In the genomic region with DNA sequence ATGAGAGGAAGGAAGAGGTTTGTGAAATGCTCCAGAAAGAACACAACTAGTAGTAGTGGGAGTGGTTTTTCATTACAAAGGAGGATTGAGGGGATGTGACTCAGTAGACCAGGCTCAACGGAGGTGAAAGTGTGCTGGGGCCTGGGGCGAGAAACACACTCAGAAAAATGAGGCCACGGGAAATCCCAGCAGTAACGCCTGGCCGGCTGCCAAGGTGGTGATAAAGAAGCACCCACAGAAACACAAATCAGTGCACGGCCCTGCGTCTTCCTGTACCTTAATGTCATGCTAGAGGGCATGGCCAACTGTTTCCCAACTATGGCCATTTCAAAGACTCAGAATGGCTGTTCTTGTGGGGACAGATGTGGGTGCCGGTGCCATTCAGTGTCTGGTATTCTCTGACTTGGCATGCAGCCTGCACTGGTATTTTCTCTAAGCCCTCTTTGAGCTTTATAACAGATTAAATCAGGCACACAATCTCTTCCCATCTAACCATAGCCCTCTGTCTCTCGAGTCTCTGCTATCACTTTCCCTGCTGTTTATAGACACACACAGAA, we compare ENCODE assay signal across 8 cellular contexts. TPM values are rescaled to one million over a fixed set of nuclear protein-coding genes. Genes with fewer than 3 reads are reported as not detected.
DNase-seq lines count a peak whose midpoint lies in the region; ATAC-seq and TF ChIP-seq lines count a peak whose summit lies in the region.
"Had no signal": no experiment of that assay in that cellular context is flagged by ENCODE, and none has a peak within 500 bp of the region (broad histone marks: within the 10 kb centered on the region; RNA-seq: fewer than 3 reads in every experiment).

No MANE protein-coding gene starts in this region.

- ATAC-seq in GM21825 (IDR thresholded peaks at IDR 0.05; ENCODE audit: unreplicated experiment), result peak; percentile 48

- H3K27ac ChIP-seq in adrenal gland, result no peak overlapping the region
- H3K27ac ChIP-seq in smooth muscle cell (ENCODE audit: low read depth), result no peak overlapping the region
- H3K27ac ChIP-seq: neutrophil had no signal

- BruUV-seq in Calu3 (replicated peaks; lab: Mats Ljungman, UMichigan), result no TSS peak

- H3K4me3 ChIP-seq in adrenal gland (no peak overlapping the region), smooth muscle cell (no peak overlapping the region)

- H2AFZ ChIP-seq in smooth muscle cell (ENCODE audit: low read depth), result no peak overlapping the region

- intact Hi-C loops in adrenal gland (cut with DNase I) (loop anchor here in 1 of 2 donors (5.0 kb wide), 1 partner anchor 643 kb away; no protein-coding TSS in a partner anchor), Calu3 (cut with micrococcal nuclease; ENCODE audit: unreplicated experiment) (loop anchor here (5.0 to 10.0 kb wide), 2 partner anchors 441 to 608 kb away; no protein-coding TSS in a partner anchor)

- H3K27me3 ChIP-seq in adrenal gland, result no peaks in the 10 kb centered on the region
- H3K27me3 ChIP-seq in smooth muscle cell (ENCODE audit: low read depth), result no peaks in the 10 kb centered on the region
- H3K27me3 ChIP-seq: neutrophil had no signal

- H4K20me1 ChIP-seq in smooth muscle cell (ENCODE audit: low read depth), result no peaks in the 10 kb centered on the region

- H3K4me3 Mint-ChIP-seq in Calu3 (ENCODE audit: low read depth, unreplicated experiment), result no peak overlapping the region

- no peaks in the 10 kb centered on the region for H3K27me3 Mint-ChIP-seq in Calu3 (ENCODE audit: unreplicated experiment)

- peak overlapping the region; percentile 62 for H3K4me2 ChIP-seq in smooth muscle cell

- no peaks in the 10 kb centered on the region for H3F3A ChIP-seq in smooth muscle cell (ENCODE audit: low read depth)

- H3K9ac ChIP-seq in smooth muscle cell (ENCODE audit: low read depth), result no peak overlapping the region

- TF ChIP-seq POLR2A in adrenal gland (IDR thresholded peaks at IDR 0.05), result no peak

- CTCF ChIA-PET in Calu3 (lab: Charles Lee), result no interaction called here

- H3K9me3 ChIP-seq in adrenal gland (replicated peaks in 1 of 3) (no peaks in the 10 kb centered on the region), smooth muscle cell (replicated peaks; ENCODE audit: low read depth) (no peaks in the 10 kb centered on the region)
- H3K9me3 ChIP-seq: neutrophil had no signal

- no peaks in the 10 kb centered on the region for H3K4me1 Mint-ChIP-seq in Calu3 (ENCODE audit: low read depth, unreplicated experiment)

- H3K4me1 ChIP-seq in adrenal gland (replicated peaks in 1 of 2) (no peaks in the 10 kb centered on the region), smooth muscle cell (ENCODE audit: low read depth) (no peaks in the 10 kb centered on the region)

- H3K36me3 ChIP-seq in adrenal gland (replicated peaks in 1 of 2) (peaks cover 0 to 7% of the 10 kb centered on the region in 2 donors), smooth muscle cell (ENCODE audit: low read depth) (no peaks in the 10 kb centered on the region)
- H3K36me3 ChIP-seq: neutrophil had no signal

- H3K9me3 Mint-ChIP-seq in Calu3 (ENCODE audit: low read depth, unreplicated experiment), result no peaks in the 10 kb centered on the region

- WGBS in adrenal gland, 4 donors, result 63 to 82% (median 73%) methylated on average over 9 of the region's 9 CpGs
- 39% methylated on average over 9 of the region's 9 CpGs for WGBS in smooth muscle cell (ENCODE audit: low lambda C conversion rate)

- DNase-seq in T follicular helper cell (ENCODE audit: low read depth), result peak; percentile 40
- DNase-seq in adrenal gland, result peak in 4 of 7 donors; percentile 25 to 68 (median 30)
- DNase-seq in smooth muscle cell (lab: John Stamatoyannopoulos, UW; ENCODE audit: unreplicated experiment), result no peak
- no peak for DNase-seq in Calu3
- no peak for DNase-seq in mucosa of gallbladder (ENCODE audit: low spot score)
- DNase-seq in GF-D8 (lab: John Stamatoyannopoulos, UW), result no peak

- H3K79me2 ChIP-seq in smooth muscle cell (ENCODE audit: low read depth), result no peaks in the 10 kb centered on the region

- peaks cover 18% of the 10 kb centered on the region for H3K36me3 Mint-ChIP-seq in Calu3 (ENCODE audit: insufficient read depth, unreplicated experiment)

- no peak for TF ChIP-seq CTCF in adrenal gland (IDR thresholded peaks at IDR 0.05)
- TF ChIP-seq CTCF in smooth muscle cell (IDR thresholded peaks at IDR 0.05; ENCODE audit: borderline replicate concordance, insufficient read depth, poor library complexity, severe bottlenecking), result no peak
- no peak for TF ChIP-seq CTCF in Calu3 (IDR thresholded peaks at IDR 0.05; ENCODE audit: unreplicated experiment)

- H3K27ac Mint-ChIP-seq in Calu3 (ENCODE audit: unreplicated experiment), result no peak overlapping the region

RNA-seq across cellular contexts. Expression of gene URB2, which starts 38.2 kb away (rescaled TPM):
- total RNA-seq in adrenal gland (10 to 100 TPM in 1 of 8 donors, 1 to 10 TPM in 7; 4.4 to 10.8 (median 8.1) TPM), smooth muscle cell (3.0 and 4.2 TPM in 2 replicates), Calu3 (2022) (25.2 and 25.7 TPM in 2 replicates), mucosa of gallbladder (4.8 TPM)
- polyA plus RNA-seq in adrenal gland (1 to 10 TPM; 2.3 to 4.6 (median 2.6) TPM), smooth muscle cell (1.9 and 2.8 TPM in 2 replicates)

RNA-seq across cellular contexts. Expression of gene TAF5L, which starts 38.3 kb away (rescaled TPM):
- 10 to 100 TPM in 4 of 8 donors, 1 to 10 TPM in 4; 7.8 to 16.0 (median 9.9) TPM for total RNA-seq in adrenal gland
- 10 to 100 TPM in 1 of 3 donors, 1 to 10 TPM in 2; 5.4 to 14.1 (median 7.2) TPM for polyA plus RNA-seq in adrenal gland
- 11.3 and 13.4 TPM in 2 replicates for total RNA-seq in smooth muscle cell
- polyA plus RNA-seq in smooth muscle cell, result 3.3 and 4.4 TPM in 2 replicates
- total RNA-seq in Calu3 (2022), result 35.8 and 36.3 TPM in 2 replicates
- 21.5 TPM for total RNA-seq in mucosa of gallbladder

Comparison
In these comparisons a context has a peak if more than half of its experiments do, and no peak if none do; other contexts are left out.
1. DNase-seq: peak in T follicular helper cell (single experiment) and adrenal gland (4 of 7); none in smooth muscle cell (single experiment), Calu3 (single experiment), mucosa of gallbladder (single experiment) and GF-D8 (single experiment).